Comparison of ENCODE assay signal across 10 cellular contexts in genomic region chr3:105865016-105865623, GRCh38. TPM values are rescaled to one million over a fixed set of nuclear protein-coding genes. Genes with fewer than 3 reads are reported as not detected.
DNase-seq lines count a peak whose midpoint lies in the region; ATAC-seq, FAIRE-seq and TF ChIP-seq lines count a peak whose summit lies in the region.
"Had no signal": no experiment of that assay in that cellular context is flagged by ENCODE, and none has a peak within 500 bp of the region (broad histone marks: within the 10 kb centered on the region; RNA-seq: fewer than 3 reads in every experiment).

No MANE protein-coding gene starts in this region.

- no peak for TF ChIP-seq POLR2A in endothelial cell of umbilical vein (IDR thresholded peaks at IDR 0.05; ENCODE audit: low read depth, low read length)

- intact Hi-C loops in endothelial cell of umbilical vein (cut with micrococcal nuclease) = loop anchor here (5.0 to 10.0 kb wide), 3 partner anchors 500 to 1200 kb away; partner anchors contain the start of gene ALCAM

- H3K4me2 ChIP-seq in endothelial cell of umbilical vein (ENCODE audit: insufficient read depth, low read length) = peak overlapping the region; percentile 97

- H3K4me3 Mint-ChIP-seq in CD8-positive, alpha-beta memory T cell = peak overlapping the region; percentile 95 to 100 (median 98)
- H3K4me3 Mint-ChIP-seq in osteocyte (ENCODE audit: unreplicated experiment) = peak overlapping the region; percentile 10

- no peaks in the 10 kb centered on the region for H3K27me3 Mint-ChIP-seq in CD8-positive, alpha-beta memory T cell
- H3K27me3 Mint-ChIP-seq in osteocyte (ENCODE audit: unreplicated experiment) = no peaks in the 10 kb centered on the region

- no peaks in the 10 kb centered on the region for H3K9me1 ChIP-seq in endothelial cell of umbilical vein (replicated peaks; ENCODE audit: control insufficient read depth, extremely low read depth, insufficient read depth, low read length)

- H3K4me1 ChIP-seq in CD8-positive, alpha-beta memory T cell (ENCODE audit: insufficient read depth, low read length) = peaks cover 60% of the 10 kb centered on the region
- peaks cover 53% of the 10 kb centered on the region for H3K4me1 ChIP-seq in endothelial cell of umbilical vein (ENCODE audit: control insufficient read depth, extremely low read depth, insufficient read depth, low read length)

- CTCF ChIA-PET in CD8-positive, alpha-beta memory T cell (lab: Charles Lee) = interaction anchor here (0.8 kb wide), 1 partner anchor 54 kb away, joined by 3 read pairs; no protein-coding TSS in a partner anchor
- CTCF ChIA-PET in endothelial cell of umbilical vein (lab: Charles Lee) = no interaction called here

- TF ChIP-seq CTCF in endothelial cell of umbilical vein (IDR thresholded peaks at IDR 0.05; ENCODE audit: extremely low read depth in 1 of 2, insufficient read depth in 1 of 2, low read depth in 1 of 2, low read length in 2 of 2) (no peak), osteocyte (IDR thresholded peaks at IDR 0.05) (no peak)

- H3K4me3 ChIP-seq in CD8-positive, alpha-beta memory T cell (ENCODE audit: low read length) = peak overlapping the region; percentile 88
- peak overlapping the region in 1 of 3 experiments; percentile 3 for H3K4me3 ChIP-seq in endothelial cell of umbilical vein (replicated peaks in 1 of 3; ENCODE audit: insufficient read depth in 1 of 3, low read depth in 1 of 3, low read length in 3 of 3)
- H3K4me3 ChIP-seq: K562 had no signal

- dilution Hi-C loops in endothelial cell of umbilical vein (cut with MboI; ENCODE audit: extremely low pct_ligation_motif_present, low sequenced_read_pairs) = no loop called here

- peak overlapping the region in 5 of 8 donors; percentile 40 to 87 (median 54) for H3K27ac Mint-ChIP-seq in CD8-positive, alpha-beta memory T cell
- no peak overlapping the region for H3K27ac Mint-ChIP-seq in osteocyte (ENCODE audit: unreplicated experiment)

- peaks cover 4 to 57% (median 16%) of the 10 kb centered on the region in 3 donors for H3K36me3 Mint-ChIP-seq in CD8-positive, alpha-beta memory T cell
- H3K36me3 Mint-ChIP-seq in osteocyte (ENCODE audit: unreplicated experiment) = peaks cover 12% of the 10 kb centered on the region

- no peak for FAIRE-seq in endothelial cell of umbilical vein (lab: Jason Lieb, UNC)
- FAIRE-seq: K562 had no signal

- no peak overlapping the region for H3K27ac ChIP-seq in CD8-positive, alpha-beta memory T cell (ENCODE audit: low read depth, low read length)
- H3K27ac ChIP-seq in endothelial cell of umbilical vein (ENCODE audit: insufficient read depth, low read depth, low read length) = peak overlapping the region; percentile 63

- peaks cover 6% of the 10 kb centered on the region for H3K36me3 ChIP-seq in CD8-positive, alpha-beta memory T cell (ENCODE audit: insufficient read depth, low read length)
- peaks cover 0 to 2% of the 10 kb centered on the region in 2 experiments for H3K36me3 ChIP-seq in endothelial cell of umbilical vein (ENCODE audit: control insufficient read depth in 2 of 2, extremely low read depth in 1 of 2, insufficient read depth in 2 of 2, low read length in 2 of 2)

- no peak for ATAC-seq in GM18909 (IDR thresholded peaks at IDR 0.05; ENCODE audit: poor library complexity, unreplicated experiment)
- ATAC-seq: K562 had no signal

- no TSS peak for BruUV-seq in endothelial cell of umbilical vein (replicated peaks; lab: Mats Ljungman, UMichigan)

- no peak overlapping the region for H2AFZ ChIP-seq in endothelial cell of umbilical vein (ENCODE audit: low read depth, low read length)

- POLR2A ChIA-PET in CD8-positive, alpha-beta memory T cell (lab: Charles Lee) = interaction anchor here (1.5 kb wide), 1 partner anchor 18 kb away, joined by 4 read pairs; no protein-coding TSS in a partner anchor
- POLR2A ChIA-PET in endothelial cell of umbilical vein (lab: Charles Lee) = no interaction called here

- H3K9ac ChIP-seq in endothelial cell of umbilical vein (replicated peaks; ENCODE audit: extremely low read depth, insufficient read depth, low read length) = peak overlapping the region; percentile 48

- no peaks in the 10 kb centered on the region for H4K20me1 ChIP-seq in endothelial cell of umbilical vein (replicated peaks; ENCODE audit: control insufficient read depth, extremely low read depth, insufficient read depth, low read length)

- no peaks in the 10 kb centered on the region for H3K9me3 ChIP-seq in CD8-positive, alpha-beta memory T cell (ENCODE audit: low read length)
- H3K9me3 ChIP-seq in endothelial cell of umbilical vein (replicated peaks; ENCODE audit: control insufficient read depth, insufficient read depth, low read length) = no peaks in the 10 kb centered on the region

- DNase-seq in CD8-positive, alpha-beta memory T cell = no peak
- DNase-seq in NCI-H69 (lab: John Stamatoyannopoulos, UW) = peak; percentile 67
- DNase-seq in endothelial cell of umbilical vein (ENCODE audit: low read depth, low spot score) = peak; percentile 60
- DNase-seq in osteocyte (ENCODE audit: extremely low spot score, unreplicated experiment) = no peak
- no peak for DNase-seq in hepatic stellate cell (ENCODE audit: low spot score)
- no peak for DNase-seq in activated CD4-positive, alpha-beta T cell treated with anti-CD3 and anti-CD28 coated beads for 4 hours
- DNase-seq: activated gamma-delta T cell, NCI-H524 treated with DMSO at 0.1 percent for 48 hours had no signal

- no peaks in the 10 kb centered on the region for H3K9me3 Mint-ChIP-seq in CD8-positive, alpha-beta memory T cell
- H3K9me3 Mint-ChIP-seq in osteocyte (ENCODE audit: unreplicated experiment) = no peaks in the 10 kb centered on the region

- H3K27me3 ChIP-seq in CD8-positive, alpha-beta memory T cell (ENCODE audit: insufficient read depth, low read length, poor library complexity, severe bottlenecking) = no peaks in the 10 kb centered on the region
- no peaks in the 10 kb centered on the region for H3K27me3 ChIP-seq in endothelial cell of umbilical vein (ENCODE audit: control insufficient read depth in 2 of 2, insufficient read depth in 2 of 2, low read length in 2 of 2)

- H3K4me1 Mint-ChIP-seq in CD8-positive, alpha-beta memory T cell = peaks cover 15 to 43% (median 30%) of the 10 kb centered on the region in 3 donors
- peaks cover 49% of the 10 kb centered on the region for H3K4me1 Mint-ChIP-seq in osteocyte (ENCODE audit: unreplicated experiment)

- H3K79me2 ChIP-seq in endothelial cell of umbilical vein (ENCODE audit: control insufficient read depth, insufficient read depth, low read length) = peaks cover 53% of the 10 kb centered on the region

TF ChIP-seq in endothelial cell of umbilical vein, 7 proteins besides CTCF, POLR2A, EP300 and RAD21:
- TF ChIP-seq FOS (IDR thresholded peaks at IDR 0.05; ENCODE audit: borderline replicate concordance, insufficient read depth, low read length) (peak; percentile 45), GATA2 (IDR thresholded peaks at IDR 0.05; ENCODE audit: insufficient read depth, insufficient read length, low read depth, low read length) (peak; percentile 35), MYC (IDR thresholded peaks at IDR 0.05; ENCODE audit: low read depth, low read length) (no peak), MAX (IDR thresholded peaks at IDR 0.05; ENCODE audit: insufficient read depth, insufficient read length) (no peak), JUN (IDR thresholded peaks at IDR 0.05; ENCODE audit: borderline replicate concordance, insufficient read depth, insufficient read length, low read depth) (peak; percentile 50), POLR2AphosphoS5 (IDR thresholded peaks at IDR 0.05; ENCODE audit: insufficient read depth, low read depth, low read length) (no peak), EZH2 (IDR thresholded peaks at IDR 0.05; ENCODE audit: borderline replicate concordance, low read depth, low read length, severe bottlenecking) (no peak)

RNA-seq across cellular contexts. Expression of gene CBLB, which starts 3.7 kb away (rescaled TPM):
- 100 to 1,000 TPM; 112 to 113 TPM for total RNA-seq in CD8-positive, alpha-beta memory T cell
- polyA plus RNA-seq in CD8-positive, alpha-beta memory T cell = 67.7 TPM
- total RNA-seq in endothelial cell of umbilical vein = 39.6 and 39.8 TPM in 2 replicates
- polyA plus RNA-seq in endothelial cell of umbilical vein = 17.1 and 17.8 TPM in 2 replicates
- polyA plus RNA-seq in endothelial cell of umbilical vein (2011; cell fraction: cytosol; rRNA removed) = 13.2 and 15.4 TPM in 2 replicates
- 62.4 and 64.5 TPM in 2 replicates for polyA plus RNA-seq in endothelial cell of umbilical vein (2011; cell fraction: nucleus; rRNA removed)
- polyA plus RNA-seq in endothelial cell of umbilical vein (2012) = 19.5 and 22.0 TPM in 2 replicates
- polyA minus RNA-seq in endothelial cell of umbilical vein = 43.2 and 47.8 TPM in 2 replicates
- 2.6 TPM for polyA minus RNA-seq in endothelial cell of umbilical vein (2011; cell fraction: cytosol; rRNA and poly(A)+ RNA removed)
- 139 and 164 TPM in 2 replicates for polyA minus RNA-seq in endothelial cell of umbilical vein (2011; cell fraction: nucleus; rRNA and poly(A)+ RNA removed)
- total RNA-seq in osteocyte = 24.6 and 28.8 TPM in 2 replicates

Comparison
In these comparisons a context has a peak if more than half of its experiments do, and no peak if none do; other contexts are left out.
1. DNase-seq: peak in NCI-H69 (single experiment) and endothelial cell of umbilical vein (single experiment); none in CD8-positive, alpha-beta memory T cell (0 of 5), osteocyte (single experiment), hepatic stellate cell (single experiment) and activated CD4-positive, alpha-beta T cell treated with anti-CD3 and anti-CD28 coated beads for 4 hours (0 of 2).